Comparison of ENCODE assay signal across 13 cellular contexts in the genomic region with DNA sequence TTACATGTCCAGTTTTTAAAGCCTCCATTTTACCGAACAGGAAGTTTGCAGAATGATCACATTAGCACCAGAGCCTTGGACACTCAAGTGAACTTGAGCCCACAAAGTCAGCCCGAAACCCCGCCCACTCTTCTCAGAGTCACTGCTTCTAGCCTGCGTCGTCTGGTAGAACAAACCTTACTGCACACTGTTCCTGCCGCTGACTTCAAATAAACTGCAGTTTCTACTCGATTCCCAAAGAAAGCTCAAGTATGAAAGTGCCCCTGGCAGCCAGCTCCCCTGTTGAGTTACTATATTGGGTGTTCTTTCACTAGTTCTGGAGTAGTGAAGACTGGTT.
DNase-seq lines count a peak whose midpoint lies in the region; ATAC-seq and TF ChIP-seq lines count a peak whose summit lies in the region.
"Had no signal": no experiment of that assay in that cellular context is flagged by ENCODE, and none has a peak within 500 bp of the region (broad histone marks: within the 10 kb centered on the region; RNA-seq: fewer than 3 reads in every experiment).

No MANE protein-coding gene starts in this region.

- H2AK5ac ChIP-seq in trophoblast cell (ENCODE audit: low read length), result no peak overlapping the region

- H3K4me3 ChIP-seq in gastroesophageal sphincter (peak overlapping the region in 1 of 2 donors; percentile 15), trophoblast cell (ENCODE audit: low read depth, low read length) (no peak overlapping the region), vagina (no peak overlapping the region)

- no peaks in the 10 kb centered on the region for H3K79me1 ChIP-seq in trophoblast cell (ENCODE audit: low read length)

- no peak overlapping the region for H2BK12ac ChIP-seq in trophoblast cell (ENCODE audit: low read length)

- H4K12ac ChIP-seq in trophoblast cell (ENCODE audit: low read depth, low read length), result no peak overlapping the region

- no peak overlapping the region for H4K8ac ChIP-seq in trophoblast cell (ENCODE audit: low read depth, low read length)

- no peaks in the 10 kb centered on the region for H3K9me3 ChIP-seq in gastroesophageal sphincter
- no peaks in the 10 kb centered on the region for H3K9me3 ChIP-seq in trophoblast cell (ENCODE audit: insufficient read depth, low read depth, low read length)
- H3K9me3 ChIP-seq in vagina, result no peaks in the 10 kb centered on the region

- DNase-seq in CD1c-positive myeloid dendritic cell (ENCODE audit: extremely low spot score) (peak; percentile 77), NCI-H69 (lab: John Stamatoyannopoulos, UW) (peak; percentile 20), trophoblast cell (peak; percentile 62 to 66), SHP77 treated with DMSO at 0.1 percent for 48 hours (lab: John Stamatoyannopoulos, UW) (no peak), cerebellar cortex (ENCODE audit: low spot score) (no peak), vagina (ENCODE audit: extremely low spot score in 2 of 2) (no peak)
- DNase-seq: activated CD4-positive, alpha-beta T cell treated with anti-CD3 and anti-CD28 coated beads, Interleukin-2, amount 10 ng/mL, durations not matched to agents 7 days and 5 days; DND-41; effector memory CD4-positive, alpha-beta T cell; naive thymus-derived CD4-positive, alpha-beta T cell; NK-92 treated with Interleukin-12 subunit alpha and Interleukin-12 subunit beta, amount 100 ng/mL, for 24 hours had no signal

- no peak overlapping the region for H3K14ac ChIP-seq in trophoblast cell (ENCODE audit: low read length)

- no peak overlapping the region for H2BK120ac ChIP-seq in trophoblast cell (ENCODE audit: insufficient read depth, low read length, poor library complexity)

- H3K23ac ChIP-seq in trophoblast cell (ENCODE audit: low read length), result no peak overlapping the region

- no peak overlapping the region for H3K18ac ChIP-seq in trophoblast cell (ENCODE audit: low read length)

- H3K4ac ChIP-seq in trophoblast cell (ENCODE audit: low read depth, low read length), result no peak overlapping the region

- peaks cover 0 to 10% of the 10 kb centered on the region in 2 donors for H3K36me3 ChIP-seq in gastroesophageal sphincter
- peaks cover 3 to 7% of the 10 kb centered on the region in 2 experiments for H3K36me3 ChIP-seq in trophoblast cell (ENCODE audit: control insufficient read depth in 1 of 2, insufficient read depth in 2 of 2, low read length in 2 of 2)
- H3K36me3 ChIP-seq in vagina, result no peaks in the 10 kb centered on the region

- TF ChIP-seq POLR2A in gastroesophageal sphincter (IDR thresholded peaks at IDR 0.05) (no peak), vagina (IDR thresholded peaks at IDR 0.05) (no peak)

- H2BK5ac ChIP-seq in trophoblast cell (ENCODE audit: low read depth, low read length, poor library complexity), result no peak overlapping the region

- H2AFZ ChIP-seq in trophoblast cell (ENCODE audit: insufficient read depth, low read length, poor library complexity), result no peak overlapping the region

- H3K4me1 ChIP-seq in gastroesophageal sphincter, result peaks cover 3 to 42% (median 12%) of the 10 kb centered on the region in 3 donors
- peaks cover 2 to 5% of the 10 kb centered on the region in 2 experiments for H3K4me1 ChIP-seq in trophoblast cell (ENCODE audit: control insufficient read depth in 1 of 2, insufficient read depth in 2 of 2, low read length in 2 of 2)
- no peaks in the 10 kb centered on the region for H3K4me1 ChIP-seq in vagina

- H3K27me3 ChIP-seq in gastroesophageal sphincter, result no peaks in the 10 kb centered on the region
- H3K27me3 ChIP-seq in trophoblast cell (ENCODE audit: insufficient read depth, low read length), result no peaks in the 10 kb centered on the region
- no peaks in the 10 kb centered on the region for H3K27me3 ChIP-seq in vagina

- H3K27ac ChIP-seq in gastroesophageal sphincter, result peak overlapping the region in 3 of 4 donors; percentile 7 to 57 (median 36)
- no peak overlapping the region for H3K27ac ChIP-seq in trophoblast cell (ENCODE audit: low read depth, low read length)
- no peak overlapping the region for H3K27ac ChIP-seq in vagina

- 29 to 65% methylated on average over 7 of the region's 7 CpGs for WGBS in gastroesophageal sphincter (ENCODE audit: low coverage in 1 of 2), 2 donors
- no CpG with 5 or more reads among the region's 7 CpGs for WGBS in trophoblast cell (ENCODE audit: extremely low coverage, insufficient coverage, insufficient read length)

- H3K79me2 ChIP-seq in trophoblast cell (ENCODE audit: control insufficient read depth, insufficient read depth, low read length, poor library complexity), result no peaks in the 10 kb centered on the region

- TF ChIP-seq CTCF in gastroesophageal sphincter (IDR thresholded peaks at IDR 0.05) (no peak), vagina (IDR thresholded peaks at IDR 0.05) (no peak)

- TF ChIP-seq EP300 in gastroesophageal sphincter (IDR thresholded peaks at IDR 0.05), result no peak

- no peak overlapping the region for H3K4me2 ChIP-seq in trophoblast cell (ENCODE audit: low read length)

- H4K91ac ChIP-seq in trophoblast cell (ENCODE audit: low read depth, low read length), result no peak overlapping the region

- ATAC-seq in gastroesophageal sphincter, result peak; percentile 83
- no peak for ATAC-seq in GM18907 (IDR thresholded peaks at IDR 0.05; ENCODE audit: unreplicated experiment)

- intact Hi-C loops in vagina (cut with DNase I), result no loop called here

- H3K9ac ChIP-seq in trophoblast cell (ENCODE audit: low read length), result no peak overlapping the region

Comparison
In these comparisons a context has a peak if more than half of its experiments do, and no peak if none do; other contexts are left out.
1. DNase-seq: peak in CD1c-positive myeloid dendritic cell (single experiment), NCI-H69 (single experiment) and trophoblast cell (2 of 2); none in SHP77 treated with DMSO at 0.1 percent for 48 hours (single experiment), cerebellar cortex (single experiment) and vagina (0 of 2).
2. H3K27ac ChIP-seq: peak in gastroesophageal sphincter (3 of 4); none in trophoblast cell (single experiment) and vagina (single experiment).